In genomic region chr1:205270764-205271163, GRCh38 we compare ENCODE assay signal across 11 cellular contexts. TPM values are rescaled to one million over a fixed set of nuclear protein-coding genes. Genes with fewer than 3 reads are reported as not detected.
A peak's percentile ranks its signal among the peaks of the same experiment; 100 is the strongest.
DNase-seq lines count a peak whose midpoint lies in the region; ATAC-seq and TF ChIP-seq lines count a peak whose summit lies in the region.
"Had no signal": no experiment of that assay in that cellular context is flagged by ENCODE, and none has a peak within 500 bp of the region (broad histone marks: within the 10 kb centered on the region; RNA-seq: fewer than 3 reads in every experiment).

No MANE protein-coding gene starts in this region.

- H3K9ac ChIP-seq in fibroblast of lung (ENCODE audit: insufficient read depth, low read length), result no peak overlapping the region

- no peaks in the 10 kb centered on the region for H3K79me2 ChIP-seq in fibroblast of lung (ENCODE audit: control insufficient read depth, insufficient read depth, low read length)

- CTCF ChIA-PET in Panc1 (lab: Charles Lee), result interaction anchor here (0.6 to 5.7 kb wide), 8 partner anchors 27 to 258 kb away, joined by 3 to 149 read pairs (median 3); partner anchors contain the start of gene NUAK2

- H3K4me2 ChIP-seq in fibroblast of lung (ENCODE audit: extremely low read depth, insufficient read depth, low read length), result no peak overlapping the region

- in situ Hi-C loops in Panc1 (cut with HindIII; ENCODE audit: low pct_unique_long_range_greater_than_20kb, low sequenced_read_pairs), result no loop called here

- POLR2A ChIA-PET in Panc1 (lab: Charles Lee), result interaction anchor here (0.7 kb wide), 1 partner anchor 10 kb away, joined by 4 read pairs; no protein-coding TSS in a partner anchor

- BruUV-seq in Panc1 (replicated peaks; lab: Mats Ljungman, UMichigan), result no TSS peak

- no peaks in the 10 kb centered on the region for H3K27me3 ChIP-seq in Panc1 (ENCODE audit: control insufficient read depth, insufficient read depth, low read length)
- no peaks in the 10 kb centered on the region for H3K27me3 ChIP-seq in fibroblast of lung (ENCODE audit: control insufficient read depth, insufficient read depth, low read length)

- H3K4me1 ChIP-seq in Panc1 (ENCODE audit: control insufficient read depth, insufficient read depth, low read length), result peaks cover 30% of the 10 kb centered on the region
- H3K4me1 ChIP-seq in fibroblast of lung (ENCODE audit: control insufficient read depth, extremely low read depth, insufficient read depth, low read length), result no peaks in the 10 kb centered on the region

- H3K9me3 ChIP-seq in Panc1 (ENCODE audit: control insufficient read depth, insufficient read depth, low read depth, low read length) (no peaks in the 10 kb centered on the region), fibroblast of lung (ENCODE audit: control insufficient read depth, insufficient read depth, low read depth, low read length) (no peaks in the 10 kb centered on the region)

- TF ChIP-seq CTCF in Panc1 (IDR thresholded peaks at IDR 0.05) (no peak), fibroblast of lung (conservative IDR thresholded peaks at IDR 0.05 in 1 of 2, IDR thresholded peaks at IDR 0.05 in 1 of 2; ENCODE audit: low read depth in 1 of 2, low read length in 2 of 2) (no peak)

- peak overlapping the region; percentile 23; the same call in 1 of the 2 replicates for H3K27ac ChIP-seq in Panc1 (ENCODE audit: low read length)
- H3K27ac ChIP-seq in fibroblast of lung (ENCODE audit: insufficient read depth, low read length), result no peak overlapping the region
- H3K27ac ChIP-seq: HL-60, SK-N-MC had no signal

- intact Hi-C loops in Panc1 (cut with micrococcal nuclease; ENCODE audit: unreplicated experiment), result no loop called here

- no peak overlapping the region for H2AFZ ChIP-seq in fibroblast of lung (ENCODE audit: low read length)

- H3K36me3 ChIP-seq in Panc1 (ENCODE audit: control insufficient read depth, insufficient read depth, low read length) (no peaks in the 10 kb centered on the region), fibroblast of lung (ENCODE audit: control insufficient read depth, insufficient read depth, low read length) (peaks cover 1% of the 10 kb centered on the region)

- peak; percentile 18; the same call in 1 of the 2 replicates for ATAC-seq in Panc1
- no peak for ATAC-seq in GM19035 (IDR thresholded peaks at IDR 0.05; ENCODE audit: unreplicated experiment)
- ATAC-seq in HG02973 (IDR thresholded peaks at IDR 0.05; ENCODE audit: unreplicated experiment), result no peak

- no peak overlapping the region for H3K4me3 ChIP-seq in Panc1 (ENCODE audit: low read depth in 2 of 2, low read length in 2 of 2)
- H3K4me3 ChIP-seq in fibroblast of lung (replicated peaks in 1 of 4; ENCODE audit: control extremely low read depth in 1 of 4, insufficient read depth in 1 of 4, low read depth in 3 of 4, low read length in 4 of 4), result no peak overlapping the region
- H3K4me3 ChIP-seq: SK-N-MC had no signal

- no peaks in the 10 kb centered on the region for H4K20me1 ChIP-seq in fibroblast of lung (ENCODE audit: control insufficient read depth, extremely low read depth, insufficient read depth, low read length)

- DNase-seq in H4 (ENCODE audit: low spot score) (peak; percentile 67), Panc1 (ENCODE audit: low read depth, low spot score) (peak; percentile 59), fibroblast of lung (ENCODE audit: low read depth in 2 of 2) (peak; percentile 33 to 71), pons (ENCODE audit: low spot score) (peak; percentile 93)
- DNase-seq in activated CD4-positive, alpha-beta T cell treated with anti-CD3 and anti-CD28 coated beads for 1 hour, result no peak
- DNase-seq: activated CD8-positive, alpha-beta memory T cell treated with anti-CD3 and anti-CD28 coated beads for 24 hours; stimulated activated CD4-positive, alpha-beta T cell treated with anti-CD3 and anti-CD28 coated beads, Interleukin-12 subunit alpha, Interleukin-12 subunit beta, amount 100 ng/mL, for 4 hours had no signal

RNA-seq across cellular contexts. Expression of gene TMCC2, which starts 43.0 kb away (rescaled TPM):
- total RNA-seq in H4 (2014; rRNA removed; shearing (Covaris generic)), result 0.74 and 2.1 TPM in 2 replicates
- total RNA-seq in Panc1 (2021; ENCODE audit: unreplicated experiment) (3.1 TPM), fibroblast of lung (4.1 and 6.9 TPM in 2 replicates)
- polyA plus RNA-seq in Panc1 (2012; ENCODE audit: insufficient read length), result 4.6 TPM
- polyA plus RNA-seq in fibroblast of lung, result 2.3 and 2.5 TPM in 2 replicates
- 2.9 and 3.3 TPM in 2 replicates for polyA plus RNA-seq in fibroblast of lung (2012)
- polyA minus RNA-seq in fibroblast of lung (ENCODE audit: low replicate concordance), result 3.8 and 9.3 TPM in 2 replicates

RNA-seq across cellular contexts. Expression of gene NUAK2, which starts 50.8 kb away (rescaled TPM):
- 0.92 and 1.0 TPM in 2 replicates for total RNA-seq in H4 (2014; rRNA removed; shearing (Covaris generic))
- total RNA-seq in Panc1 (2021; ENCODE audit: unreplicated experiment), result 17.4 TPM
- polyA plus RNA-seq in Panc1 (2012; ENCODE audit: insufficient read length), result 8.8 TPM
- total RNA-seq in fibroblast of lung, result 1.0 and 1.7 TPM in 2 replicates
- polyA plus RNA-seq in fibroblast of lung, result 2.0 and 4.9 TPM in 2 replicates
- 2.4 and 5.6 TPM in 2 replicates for polyA plus RNA-seq in fibroblast of lung (2012)
- 4.1 and 13.6 TPM in 2 replicates for polyA minus RNA-seq in fibroblast of lung (ENCODE audit: low replicate concordance)

RNA-seq across cellular contexts. Expression of gene DSTYK, which starts 59.3 kb away (rescaled TPM):
- 5.1 and 5.8 TPM in 2 replicates for total RNA-seq in H4 (2014; rRNA removed; shearing (Covaris generic))
- total RNA-seq in Panc1 (2021; ENCODE audit: unreplicated experiment), result 11.3 TPM
- polyA plus RNA-seq in Panc1 (2012; ENCODE audit: insufficient read length), result 6.3 TPM
- total RNA-seq in fibroblast of lung, result 24.9 and 42.6 TPM in 2 replicates
- 20.6 and 24.5 TPM in 2 replicates for polyA plus RNA-seq in fibroblast of lung
- 13.4 and 17.6 TPM in 2 replicates for polyA plus RNA-seq in fibroblast of lung (2012)
- 11.4 and 14.1 TPM in 2 replicates for polyA minus RNA-seq in fibroblast of lung (ENCODE audit: low replicate concordance)
